1 cellular context compared by ENCODE assay signal in genomic region chr4:148017801-148018200, GRCh38.
TF ChIP-seq lines count a peak whose summit lies in the region.

No MANE protein-coding gene starts in this region.

TF ChIP-seq in HepG2, 621 proteins besides CTCF, POLR2A, EP300 and RAD21:
- TF ChIP-seq MXD1 (CRISPR knock-in tag; IDR thresholded peaks at IDR 0.05) (no peak), NFATC3 (CRISPR knock-in tag; IDR thresholded peaks at IDR 0.05) (no peak), ZNF567 (CRISPR knock-in tag; IDR thresholded peaks at IDR 0.05; ENCODE audit: borderline replicate concordance) (no peak), MTA1 (CRISPR knock-in tag; IDR thresholded peaks at IDR 0.05; ENCODE audit: borderline replicate concordance) (no peak)
- TF ChIP-seq, protein P1, sequence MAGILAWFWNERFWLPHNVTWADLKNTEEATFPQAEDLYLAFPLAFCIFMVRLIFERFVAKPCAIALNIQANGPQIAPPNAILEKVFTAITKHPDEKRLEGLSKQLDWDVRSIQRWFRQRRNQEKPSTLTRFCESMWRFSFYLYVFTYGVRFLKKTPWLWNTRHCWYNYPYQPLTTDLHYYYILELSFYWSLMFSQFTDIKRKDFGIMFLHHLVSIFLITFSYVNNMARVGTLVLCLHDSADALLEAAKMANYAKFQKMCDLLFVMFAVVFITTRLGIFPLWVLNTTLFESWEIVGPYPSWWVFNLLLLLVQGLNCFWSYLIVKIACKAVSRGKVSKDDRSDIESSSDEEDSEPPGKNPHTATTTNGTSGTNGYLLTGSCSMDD (CRISPR knock-in tag; IDR thresholded peaks at IDR 0.05) = no peak
